ENCODE assay signal across 8 cellular contexts in genomic region chr19:41398042-41398403, GRCh38. TPM values are rescaled to one million over a fixed set of nuclear protein-coding genes. Genes with fewer than 3 reads are reported as not detected.
DNase-seq lines count a peak whose midpoint lies in the region; ATAC-seq and TF ChIP-seq lines count a peak whose summit lies in the region.

No MANE protein-coding gene starts in this region.

- H3K27me3 ChIP-seq in H9 (ENCODE audit: insufficient read depth, low read length) (no peaks in the 10 kb centered on the region), foreskin keratinocyte (no peaks in the 10 kb centered on the region), skeletal muscle tissue (ENCODE audit: control insufficient read depth in 3 of 3, insufficient read depth in 3 of 3, low read length in 3 of 3) (no peaks in the 10 kb centered on the region)

- no peak overlapping the region for H2BK15ac ChIP-seq in H9 (ENCODE audit: low read depth, low read length)

- no peak overlapping the region for H3K27ac ChIP-seq in H9 (ENCODE audit: insufficient read length, low read depth, low read length)
- peak overlapping the region; percentile 97 for H3K27ac ChIP-seq in foreskin keratinocyte
- H3K27ac ChIP-seq in skeletal muscle tissue (ENCODE audit: low read depth, low read length), result peak overlapping the region; percentile 93

- H2AK5ac ChIP-seq in H9 (ENCODE audit: insufficient read length, low read length), result no peak overlapping the region

- H4K8ac ChIP-seq in H9 (replicated peaks; ENCODE audit: insufficient read length, low read depth, low read length), result no peak overlapping the region

- peak overlapping the region; percentile 97 for H3K9ac ChIP-seq in H9 (ENCODE audit: extremely low read depth, insufficient read length, low read length)
- H3K9ac ChIP-seq in skeletal muscle tissue (ENCODE audit: low read depth in 1 of 3, low read length in 3 of 3), result peak overlapping the region; percentile 96 to 100 (median 99)

- no peaks in the 10 kb centered on the region for H4K20me1 ChIP-seq in H9 (ENCODE audit: control insufficient read depth, insufficient read depth, insufficient read length)

- H3K27ac Mint-ChIP-seq in H9 (peak overlapping the region; percentile 100), T-helper 17 cell (peak overlapping the region; percentile 100)

- H4K91ac ChIP-seq in H9 (ENCODE audit: insufficient read length, low read depth, low read length), result no peak overlapping the region

- H3K4me1 Mint-ChIP-seq in H9, result peaks cover 21 to 24% of the 10 kb centered on the region in 2 experiments
- H3K4me1 Mint-ChIP-seq in T-helper 17 cell, result peaks cover 39% of the 10 kb centered on the region

- H3K4me3 Mint-ChIP-seq in H9 (peak overlapping the region; percentile 98 to 99), T-helper 17 cell (peak overlapping the region; percentile 97)

- H3K36me3 Mint-ChIP-seq in H9 (ENCODE audit: insufficient read depth in 1 of 3, low read depth in 3 of 3) (peaks cover 0 to 12% (median 0%) of the 10 kb centered on the region in 3 experiments; a peak in 4 of 7 replicates), T-helper 17 cell (ENCODE audit: low read depth) (no peaks in the 10 kb centered on the region)

- H3K23me2 ChIP-seq in H9 (ENCODE audit: insufficient read length, low read depth, low read length, poor library complexity, severe bottlenecking), result peaks cover 9% of the 10 kb centered on the region

- H4K5ac ChIP-seq in H9 (ENCODE audit: insufficient read length, low read depth, low read length), result no peak overlapping the region

- peaks cover 6% of the 10 kb centered on the region for H3K79me1 ChIP-seq in H9 (ENCODE audit: insufficient read depth, low read depth, low read length, poor library complexity, severe bottlenecking)

- H3K18ac ChIP-seq in H9 (ENCODE audit: insufficient read length, low read depth, low read length), result no peak overlapping the region

- no peak overlapping the region for H2BK5ac ChIP-seq in H9 (ENCODE audit: insufficient read length, low read length)

- no peak overlapping the region for H3K14ac ChIP-seq in H9 (ENCODE audit: insufficient read depth, low read length)

- H3K9me3 ChIP-seq in H9 (ENCODE audit: control insufficient read depth, low read depth, low read length) (no peaks in the 10 kb centered on the region), T-helper 17 cell (ENCODE audit: control insufficient read depth, low read length, poor library complexity, severe bottlenecking) (no peaks in the 10 kb centered on the region), skeletal muscle tissue (ENCODE audit: control insufficient read depth in 3 of 3, low read length in 3 of 3) (no peaks in the 10 kb centered on the region)

- no peak overlapping the region for H3K56ac ChIP-seq in H9 (ENCODE audit: insufficient read length, low read depth, low read length)

- DNase-seq in H9 (no peak), T-helper 17 cell (no peak), foreskin keratinocyte (no peak), NCI-H2196 (lab: John Stamatoyannopoulos, UW; ENCODE audit: unreplicated experiment) (no peak), iPS-NIHi7 (ENCODE audit: extremely low spot score) (no peak), middle frontal gyrus (ENCODE audit: extremely low spot score, low spot score) (no peak)

- peaks cover 0 to 7% (median 5%) of the 10 kb centered on the region in 3 donors for H3K36me3 ChIP-seq in skeletal muscle tissue (ENCODE audit: control insufficient read depth in 3 of 3, insufficient read depth in 3 of 3, low read length in 3 of 3)

- H2BK20ac ChIP-seq in H9 (ENCODE audit: low read depth, low read length, poor library complexity, severe bottlenecking), result no peak overlapping the region

- H3K27me3 Mint-ChIP-seq in H9 (ENCODE audit: low read depth) (no peaks in the 10 kb centered on the region; the same call in 1 of the 2 replicates), T-helper 17 cell (no peaks in the 10 kb centered on the region)

- H3K4me3 ChIP-seq in skeletal muscle tissue (ENCODE audit: low read length in 3 of 3), result peak overlapping the region; percentile 92 to 100 (median 98)

- H2AFZ ChIP-seq in H9 (ENCODE audit: low read length), result peak overlapping the region; percentile 26

- H3K4me2 ChIP-seq in H9 (ENCODE audit: insufficient read depth, insufficient read length, low read length), result peak overlapping the region; percentile 83

- no peaks in the 10 kb centered on the region for H3K4me1 ChIP-seq in H9 (ENCODE audit: insufficient read depth, low read length)
- no peaks in the 10 kb centered on the region for H3K4me1 ChIP-seq in foreskin keratinocyte
- peaks cover 21 to 33% (median 21%) of the 10 kb centered on the region in 3 donors for H3K4me1 ChIP-seq in skeletal muscle tissue (ENCODE audit: control insufficient read depth in 3 of 3, insufficient read depth in 3 of 3, low read length in 3 of 3)

- WGBS in H9 (ENCODE audit: extremely low coverage, insufficient read length, low lambda C conversion rate), result no CpG with 5 or more reads among the region's 5 CpGs

- no peaks in the 10 kb centered on the region; a peak in 1 of 5 replicates for H3K9me3 Mint-ChIP-seq in H9

- ATAC-seq in T-helper 17 cell, result no peak
- ATAC-seq in foreskin keratinocyte, result no peak
- ATAC-seq in HG03442 (IDR thresholded peaks at IDR 0.05; ENCODE audit: unreplicated experiment), result no peak

- no peaks in the 10 kb centered on the region for H3K79me2 ChIP-seq in H9 (ENCODE audit: insufficient read depth, low read length)

- no peak overlapping the region for H2BK12ac ChIP-seq in H9 (ENCODE audit: insufficient read length, low read depth, low read length)

- H3K4ac ChIP-seq in H9 (ENCODE audit: low read depth, low read length), result no peak overlapping the region

- H2BK120ac ChIP-seq in H9 (ENCODE audit: low read depth, low read length, poor library complexity, severe bottlenecking), result no peak overlapping the region

- H3T11ph ChIP-seq in H9 (ENCODE audit: low read length), result no peak overlapping the region

- no peak overlapping the region for H3K23ac ChIP-seq in H9 (ENCODE audit: insufficient read length, low read depth, low read length)

- TF ChIP-seq CTCF in H9 (conservative IDR thresholded peaks at IDR 0.05) (no peak), foreskin keratinocyte (conservative IDR thresholded peaks at IDR 0.05) (no peak)

RNA-seq across cellular contexts. Expression of gene BCKDHA, which starts 0.4 kb away (rescaled TPM):
- total RNA-seq in H9 (2021) (21.1 and 28.3 TPM in 2 replicates), T-helper 17 cell (10 to 100 TPM; 13.2 to 14.7 TPM), foreskin keratinocyte (15.9 and 18.7 TPM in 2 replicates), skeletal muscle tissue (46.4 TPM)
- 16.9 and 18.6 TPM in 2 replicates for polyA plus RNA-seq in foreskin keratinocyte

RNA-seq across cellular contexts. Expression of gene EXOSC5, which starts 0.9 kb away (rescaled TPM):
- 58.7 and 62.1 TPM in 2 replicates for total RNA-seq in H9 (2021)
- 10 to 100 TPM; 12.0 to 13.0 TPM for total RNA-seq in T-helper 17 cell
- 19.6 and 22.7 TPM in 2 replicates for total RNA-seq in foreskin keratinocyte
- polyA plus RNA-seq in foreskin keratinocyte, result 30.2 and 35.9 TPM in 2 replicates
- total RNA-seq in skeletal muscle tissue, result 13.0 TPM

RNA-seq across cellular contexts. Expression of gene TMEM91, which starts 21.7 kb away (rescaled TPM):
- total RNA-seq in H9 (2021) (5.7 and 6.1 TPM in 2 replicates), T-helper 17 cell (10 to 100 TPM in 1 of 2 donors, 1 to 10 TPM in 1; 6.9 to 35.0 TPM), foreskin keratinocyte (3.2 and 4.0 TPM in 2 replicates), skeletal muscle tissue (2.1 TPM)
- polyA plus RNA-seq in foreskin keratinocyte, result 3.8 and 4.9 TPM in 2 replicates

RNA-seq across cellular contexts. Expression of gene B3GNT8, which starts 29.2 kb away (rescaled TPM):
- 0.86 and 0.96 TPM in 2 replicates for total RNA-seq in H9 (2021)
- total RNA-seq in T-helper 17 cell, result 1 to 10 TPM; 3.4 to 4.8 TPM
- 2.2 and 2.9 TPM in 2 replicates for total RNA-seq in foreskin keratinocyte
- polyA plus RNA-seq in foreskin keratinocyte, result 3.4 and 4.7 TPM in 2 replicates
- 0.52 TPM for total RNA-seq in skeletal muscle tissue

RNA-seq across cellular contexts. Expression of gene B9D2, which starts 34.1 kb away (rescaled TPM):
- total RNA-seq in H9 (2021), result 4.8 and 5.2 TPM in 2 replicates
- 10 to 100 TPM; 37.1 to 41.4 TPM for total RNA-seq in T-helper 17 cell
- total RNA-seq in foreskin keratinocyte, result 4.4 and 5.8 TPM in 2 replicates
- polyA plus RNA-seq in foreskin keratinocyte, result 6.7 and 8.5 TPM in 2 replicates
- 2.1 TPM for total RNA-seq in skeletal muscle tissue
